1 cellular context compared by ENCODE assay signal in the genomic region with DNA sequence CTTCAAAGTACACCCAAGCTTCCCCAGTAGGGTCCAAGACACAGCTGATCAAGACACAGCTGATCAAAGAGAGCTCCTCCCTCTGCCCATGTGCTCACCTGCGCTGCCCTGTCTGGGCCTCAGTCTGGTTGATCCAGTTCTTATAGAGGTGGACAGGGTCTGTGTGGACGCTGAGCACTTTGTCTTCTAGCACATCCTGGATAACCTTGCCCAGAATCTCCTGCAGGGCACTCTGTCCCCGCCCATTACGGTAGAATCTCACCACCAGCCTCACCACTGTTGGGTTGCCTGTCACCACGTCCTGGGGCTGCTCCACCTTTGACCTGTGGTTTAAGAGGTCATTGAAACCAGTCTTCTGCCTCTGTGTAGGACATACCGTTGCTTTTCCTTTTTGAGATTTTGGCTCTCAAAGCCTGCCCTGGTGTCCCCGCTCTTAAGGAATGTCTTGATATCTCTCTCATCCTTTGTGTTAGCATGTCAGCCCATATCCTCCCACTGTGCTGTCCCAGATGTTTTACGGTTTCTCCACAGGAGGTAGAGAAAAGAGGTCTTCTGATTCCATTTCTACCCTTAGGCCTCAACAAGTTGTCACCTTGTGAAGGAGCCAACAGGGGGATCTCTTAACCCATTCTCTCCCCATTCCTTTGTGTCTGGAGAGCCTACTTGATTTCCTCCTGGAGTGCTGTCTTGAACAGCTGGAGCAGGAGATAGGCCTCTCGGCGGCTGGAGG.
TF ChIP-seq lines count a peak whose summit lies in the region.

No MANE protein-coding gene starts in this region.

TF ChIP-seq in WTC11, 78 proteins besides CTCF, POLR2A, EP300 and RAD21 (continued from another document):
- TF ChIP-seq, protein P1, sequence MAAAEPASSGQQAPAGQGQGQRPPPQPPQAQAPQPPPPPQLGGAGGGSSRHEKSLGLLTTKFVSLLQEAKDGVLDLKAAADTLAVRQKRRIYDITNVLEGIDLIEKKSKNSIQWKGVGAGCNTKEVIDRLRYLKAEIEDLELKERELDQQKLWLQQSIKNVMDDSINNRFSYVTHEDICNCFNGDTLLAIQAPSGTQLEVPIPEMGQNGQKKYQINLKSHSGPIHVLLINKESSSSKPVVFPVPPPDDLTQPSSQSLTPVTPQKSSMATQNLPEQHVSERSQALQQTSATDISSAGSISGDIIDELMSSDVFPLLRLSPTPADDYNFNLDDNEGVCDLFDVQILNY (CRISPR knock-in tag; IDR thresholded peaks at IDR 0.05) = no peak
- no peak for TF ChIP-seq ELF4 (CRISPR knock-in tag; IDR thresholded peaks at IDR 0.05; ENCODE audit: low read depth)
- TF ChIP-seq, protein P2, sequence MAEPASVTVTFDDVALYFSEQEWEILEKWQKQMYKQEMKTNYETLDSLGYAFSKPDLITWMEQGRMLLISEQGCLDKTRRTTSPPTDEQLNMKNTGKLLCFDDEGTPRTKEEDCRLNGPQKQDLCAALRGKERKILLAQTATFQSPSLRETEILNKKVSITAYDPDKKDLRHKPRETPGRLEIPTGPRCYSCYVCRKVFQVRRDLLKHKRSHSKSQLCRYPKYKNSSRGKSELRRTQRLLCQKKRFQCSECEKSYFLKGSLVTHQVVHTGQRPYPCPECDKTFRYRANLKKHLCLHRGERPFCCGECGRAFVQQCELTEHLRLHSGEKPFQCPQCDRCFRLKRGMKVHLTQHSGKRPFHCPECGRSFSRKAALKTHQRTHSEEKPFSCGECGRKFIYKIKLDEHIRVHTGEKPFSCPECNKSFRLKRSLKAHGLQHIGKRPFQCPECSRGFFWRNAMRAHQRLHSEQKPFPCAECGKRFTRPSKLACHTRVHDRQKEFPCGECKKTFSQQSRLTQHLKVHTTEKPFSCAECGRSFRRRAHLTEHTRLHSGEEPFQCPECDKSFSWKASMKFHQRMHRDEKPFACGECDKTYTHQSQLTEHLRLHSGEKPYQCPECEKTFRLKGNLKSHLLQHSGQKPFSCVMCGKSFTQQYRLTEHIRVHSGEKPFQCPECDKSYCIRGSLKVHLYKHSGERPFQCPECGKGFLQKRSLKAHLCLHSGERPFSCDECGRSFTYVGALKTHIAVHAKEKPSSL (CRISPR knock-in tag; conservative IDR thresholded peaks at IDR 0.05) = no peak
- TF ChIP-seq, protein P3, sequence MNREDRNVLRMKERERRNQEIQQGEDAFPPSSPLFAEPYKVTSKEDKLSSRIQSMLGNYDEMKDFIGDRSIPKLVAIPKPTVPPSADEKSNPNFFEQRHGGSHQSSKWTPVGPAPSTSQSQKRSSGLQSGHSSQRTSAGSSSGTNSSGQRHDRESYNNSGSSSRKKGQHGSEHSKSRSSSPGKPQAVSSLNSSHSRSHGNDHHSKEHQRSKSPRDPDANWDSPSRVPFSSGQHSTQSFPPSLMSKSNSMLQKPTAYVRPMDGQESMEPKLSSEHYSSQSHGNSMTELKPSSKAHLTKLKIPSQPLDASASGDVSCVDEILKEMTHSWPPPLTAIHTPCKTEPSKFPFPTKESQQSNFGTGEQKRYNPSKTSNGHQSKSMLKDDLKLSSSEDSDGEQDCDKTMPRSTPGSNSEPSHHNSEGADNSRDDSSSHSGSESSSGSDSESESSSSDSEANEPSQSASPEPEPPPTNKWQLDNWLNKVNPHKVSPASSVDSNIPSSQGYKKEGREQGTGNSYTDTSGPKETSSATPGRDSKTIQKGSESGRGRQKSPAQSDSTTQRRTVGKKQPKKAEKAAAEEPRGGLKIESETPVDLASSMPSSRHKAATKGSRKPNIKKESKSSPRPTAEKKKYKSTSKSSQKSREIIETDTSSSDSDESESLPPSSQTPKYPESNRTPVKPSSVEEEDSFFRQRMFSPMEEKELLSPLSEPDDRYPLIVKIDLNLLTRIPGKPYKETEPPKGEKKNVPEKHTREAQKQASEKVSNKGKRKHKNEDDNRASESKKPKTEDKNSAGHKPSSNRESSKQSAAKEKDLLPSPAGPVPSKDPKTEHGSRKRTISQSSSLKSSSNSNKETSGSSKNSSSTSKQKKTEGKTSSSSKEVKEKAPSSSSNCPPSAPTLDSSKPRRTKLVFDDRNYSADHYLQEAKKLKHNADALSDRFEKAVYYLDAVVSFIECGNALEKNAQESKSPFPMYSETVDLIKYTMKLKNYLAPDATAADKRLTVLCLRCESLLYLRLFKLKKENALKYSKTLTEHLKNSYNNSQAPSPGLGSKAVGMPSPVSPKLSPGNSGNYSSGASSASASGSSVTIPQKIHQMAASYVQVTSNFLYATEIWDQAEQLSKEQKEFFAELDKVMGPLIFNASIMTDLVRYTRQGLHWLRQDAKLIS (CRISPR knock-in tag; IDR thresholded peaks at IDR 0.05; ENCODE audit: borderline replicate concordance) = no peak
- TF ChIP-seq TP53 (CRISPR knock-in tag; IDR thresholded peaks at IDR 0.05) = no peak
- no peak for TF ChIP-seq KAT7 (CRISPR knock-in tag; IDR thresholded peaks at IDR 0.05; ENCODE audit: borderline replicate concordance)
- TF ChIP-seq, protein P4, sequence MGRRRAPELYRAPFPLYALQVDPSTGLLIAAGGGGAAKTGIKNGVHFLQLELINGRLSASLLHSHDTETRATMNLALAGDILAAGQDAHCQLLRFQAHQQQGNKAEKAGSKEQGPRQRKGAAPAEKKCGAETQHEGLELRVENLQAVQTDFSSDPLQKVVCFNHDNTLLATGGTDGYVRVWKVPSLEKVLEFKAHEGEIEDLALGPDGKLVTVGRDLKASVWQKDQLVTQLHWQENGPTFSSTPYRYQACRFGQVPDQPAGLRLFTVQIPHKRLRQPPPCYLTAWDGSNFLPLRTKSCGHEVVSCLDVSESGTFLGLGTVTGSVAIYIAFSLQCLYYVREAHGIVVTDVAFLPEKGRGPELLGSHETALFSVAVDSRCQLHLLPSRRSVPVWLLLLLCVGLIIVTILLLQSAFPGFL (CRISPR knock-in tag; IDR thresholded peaks at IDR 0.05; ENCODE audit: borderline replicate concordance) = no peak
- TF ChIP-seq ETV6 (CRISPR knock-in tag; IDR thresholded peaks at IDR 0.05) = no peak
- TF ChIP-seq ZNF138 (CRISPR knock-in tag; conservative IDR thresholded peaks at IDR 0.05) = no peak
- TF ChIP-seq ZNF396 (CRISPR knock-in tag; IDR thresholded peaks at IDR 0.05; ENCODE audit: borderline replicate concordance) = no peak
- no peak for TF ChIP-seq SMAD4 (CRISPR knock-in tag; IDR thresholded peaks at IDR 0.05)
TF ChIP-seq in WTC11: peak in this region for 0.
